13 cellular contexts compared by ENCODE assay signal in the genomic region with DNA sequence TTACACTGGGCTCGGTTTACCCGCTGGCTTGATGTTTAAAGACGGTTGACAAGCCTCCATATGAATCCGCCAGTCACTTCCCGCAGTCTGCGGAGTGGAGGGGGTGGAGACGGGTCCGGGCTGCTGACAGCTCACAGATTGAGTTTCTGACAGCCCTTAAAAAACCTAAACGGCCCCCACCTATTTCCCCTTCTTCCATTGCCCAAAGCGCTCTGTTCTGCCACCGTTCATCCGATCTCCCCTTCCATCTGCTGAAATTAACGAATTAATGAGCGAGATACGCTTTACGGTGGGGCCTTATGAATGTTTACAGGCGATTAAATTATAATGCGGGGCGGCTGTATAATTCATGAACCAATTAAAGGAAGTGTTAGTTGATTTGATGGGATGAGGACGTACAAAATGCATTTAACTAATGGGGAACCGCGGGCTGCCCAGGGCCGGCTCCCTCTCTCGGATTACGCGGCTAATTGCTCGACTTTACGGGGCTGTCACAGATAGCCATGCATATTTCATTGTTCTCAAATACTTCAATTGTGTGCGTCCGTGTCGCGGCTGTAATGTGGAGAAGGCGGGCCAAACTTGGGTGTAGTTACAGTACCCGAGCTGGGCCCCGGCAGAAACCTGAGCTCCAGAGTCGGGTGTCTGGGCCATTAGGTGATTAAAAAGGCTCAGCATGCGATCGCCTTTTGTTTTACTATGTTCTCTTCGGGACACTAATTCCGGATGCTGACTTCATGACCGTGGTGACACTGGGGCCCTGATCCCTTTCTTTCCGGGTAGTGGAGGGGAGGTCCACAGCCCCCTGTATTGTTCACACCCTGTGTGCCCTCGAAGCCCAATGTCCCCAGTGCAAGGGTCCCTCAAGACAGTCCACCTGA.
DNase-seq lines count a peak whose midpoint lies in the region; ATAC-seq and TF ChIP-seq lines count a peak whose summit lies in the region.
"Had no signal": no experiment of that assay in that cellular context is flagged by ENCODE, and none has a peak within 500 bp of the region (broad histone marks: within the 10 kb centered on the region; RNA-seq: fewer than 3 reads in every experiment).

No MANE protein-coding gene starts in this region.

- no peaks in the 10 kb centered on the region for H3K4me1 Mint-ChIP-seq in CD4-positive, alpha-beta T cell (ENCODE audit: low read depth)

- H3K9me3 Mint-ChIP-seq in CD4-positive, alpha-beta T cell: no peaks in the 10 kb centered on the region

- CTCF ChIA-PET in CD4-positive, alpha-beta T cell (lab: Charles Lee): no interaction called here

- no peak overlapping the region for H3K9ac ChIP-seq in adipocyte (ENCODE audit: low read length)
- H3K9ac ChIP-seq: BLaER1 had no signal

- H3K27ac Mint-ChIP-seq in CD4-positive, alpha-beta T cell: no peak overlapping the region

- H3K36me3 ChIP-seq in adipocyte (ENCODE audit: control insufficient read depth, insufficient read depth, low read length, severe bottlenecking): no peaks in the 10 kb centered on the region
- H3K36me3 ChIP-seq: BLaER1, SJSA1 had no signal

- ATAC-seq in CD4-positive, alpha-beta T cell (ENCODE audit: poor library complexity): no peak

- POLR2A ChIA-PET in CD4-positive, alpha-beta T cell (lab: Charles Lee): no interaction called here

- H3K27me3 Mint-ChIP-seq in CD4-positive, alpha-beta T cell: peaks cover 64% of the 10 kb centered on the region

- no peak overlapping the region for H3K4me3 Mint-ChIP-seq in CD4-positive, alpha-beta T cell

- peak; percentile 5 for DNase-seq in stimulated activated CD4-positive, alpha-beta T cell treated with anti-CD3 and anti-CD28 coated beads, Interleukin-15, amount 100 ng/mL, for 24 hours
- DNase-seq in stimulated activated CD4-positive, alpha-beta T cell treated with anti-CD3 and anti-CD28 coated beads, Interleukin-4, amount 100 ng/mL, for 4 hours: no peak
- DNase-seq in adipocyte (ENCODE audit: low read depth) (no peak), superior temporal gyrus (ENCODE audit: extremely low spot score) (no peak), NOMO-1 (lab: John Stamatoyannopoulos, UW; ENCODE audit: unreplicated experiment in 2 of 2) (no peak), NK-92 (lab: John Stamatoyannopoulos, UW; ENCODE audit: unreplicated experiment) (no peak)
- no peak for DNase-seq in CD4-positive, alpha-beta T cell
- DNase-seq: activated CD4-positive, alpha-beta T cell treated with anti-CD3 and anti-CD28 coated beads, Interleukin-2, amount 50 U/mL, for 4 hours; amygdala; NCI-H187 had no signal

- intact Hi-C loops in CD4-positive, alpha-beta T cell (cut with DNase I, micrococcal nuclease): no loop called here

- peak overlapping the region; percentile 30 for H3K4me3 ChIP-seq in adipocyte (ENCODE audit: low read length)
- peak overlapping the region; percentile 17; the same call in 1 of the 2 replicates for H3K4me3 ChIP-seq in iPS-18c (ENCODE audit: insufficient read depth, low read depth, low read length)
- H3K4me3 ChIP-seq: BLaER1, SJSA1 had no signal

- H3K36me3 Mint-ChIP-seq in CD4-positive, alpha-beta T cell (ENCODE audit: low read depth): no peaks in the 10 kb centered on the region

- H3K4me1 ChIP-seq in adipocyte (ENCODE audit: control insufficient read depth, insufficient read depth, low read length): no peaks in the 10 kb centered on the region
- H3K4me1 ChIP-seq: SJSA1 had no signal

- TF ChIP-seq CTCF in CD4-positive, alpha-beta T cell (IDR thresholded peaks at IDR 0.05): no peak

- no peak overlapping the region for H3K27ac ChIP-seq in CD4-positive, alpha-beta T cell (ENCODE audit: low read depth, low read length)
- H3K27ac ChIP-seq: BLaER1, SJSA1 had no signal

- H3K9me3 ChIP-seq in adipocyte (ENCODE audit: control insufficient read depth, low read length) (peaks cover 8% of the 10 kb centered on the region), iPS-18c (ENCODE audit: control insufficient read depth, insufficient read depth, low read length) (no peaks in the 10 kb centered on the region)
- no peaks in the 10 kb centered on the region for H3K9me3 ChIP-seq in CD4-positive, alpha-beta T cell (ENCODE audit: control insufficient read depth, low read length)
- H3K9me3 ChIP-seq: BLaER1, SJSA1 had no signal

- peaks cover 59% of the 10 kb centered on the region for H3K27me3 ChIP-seq in adipocyte (replicated peaks; ENCODE audit: control insufficient read depth, insufficient read depth, low read length)
- H3K27me3 ChIP-seq in CD4-positive, alpha-beta T cell (ENCODE audit: control insufficient read depth, insufficient read depth, low read length): peaks cover 50% of the 10 kb centered on the region
- H3K27me3 ChIP-seq: SJSA1 had no signal
